Comparison of ENCODE assay signal across 15 cellular contexts in genomic region chr3:26963356-26963742, GRCh38.
DNase-seq lines count a peak whose midpoint lies in the region; ATAC-seq and TF ChIP-seq lines count a peak whose summit lies in the region.
"Had no signal": no experiment of that assay in that cellular context is flagged by ENCODE, and none has a peak within 500 bp of the region (broad histone marks: within the 10 kb centered on the region; RNA-seq: fewer than 3 reads in every experiment).

No MANE protein-coding gene starts in this region.

- no peaks in the 10 kb centered on the region for H3K4me1 Mint-ChIP-seq in HFFc6 (ENCODE audit: low read depth)
- H3K4me1 Mint-ChIP-seq: activated B cell treated with CpG ODN at 0.5 μM for 24 hours had no signal

- no CpG with 5 or more reads among the region's 5 CpGs for WGBS in mesendoderm (ENCODE audit: extremely low coverage, insufficient coverage, low lambda C conversion rate)
- WGBS in sigmoid colon, 2 donors = 90 to 95% methylated on average over 5 of the region's 5 CpGs
- 88 to 91% methylated on average over 5 of the region's 5 CpGs for WGBS in upper lobe of left lung, 2 donors

- H3K4me3 Mint-ChIP-seq in HFFc6 = no peak overlapping the region
- H3K4me3 Mint-ChIP-seq: activated B cell treated with CpG ODN at 0.5 μM for 24 hours, IgD-negative memory B cell had no signal

- no peak overlapping the region for H2AK5ac ChIP-seq in mesendoderm (ENCODE audit: low read length)

- H2BK5ac ChIP-seq in mesendoderm (ENCODE audit: low read length) = no peak overlapping the region

- TF ChIP-seq CTCF in HFFc6 (IDR thresholded peaks at IDR 0.05) = peak; percentile 16; the same call in 1 of the 2 replicates
- TF ChIP-seq CTCF in RWPE1 (conservative IDR thresholded peaks at IDR 0.05; ENCODE audit: low read depth) = 0 out of 2 replicates have a peak, but pooled peaks have one; percentile 10
- TF ChIP-seq CTCF in sigmoid colon (IDR thresholded peaks at IDR 0.05) = peak in 1 of 4 experiments; percentile 9
- no peak for TF ChIP-seq CTCF in upper lobe of left lung (IDR thresholded peaks at IDR 0.05)

- CTCF ChIA-PET in RWPE1 (lab: Yijun Ruan, JAX) = no interaction called here

- H3K56ac ChIP-seq in mesendoderm (ENCODE audit: low read length) = no peak overlapping the region

- H3K4me3 ChIP-seq in mesendoderm (ENCODE audit: low read length) = no peak overlapping the region
- H3K4me3 ChIP-seq in sigmoid colon = no peak overlapping the region
- H3K4me3 ChIP-seq in upper lobe of left lung = no peak overlapping the region
- H3K4me3 ChIP-seq: SJCRH30, spleen had no signal

- peaks cover 37% of the 10 kb centered on the region for H3K9me3 Mint-ChIP-seq in HFFc6

- H2BK120ac ChIP-seq in mesendoderm (ENCODE audit: low read depth, low read length) = no peak overlapping the region

- H3K9me3 ChIP-seq in sigmoid colon (peaks cover 0 to 4% (median 0%) of the 10 kb centered on the region in 4 donors), upper lobe of left lung (peaks cover 0 to 3% (median 0%) of the 10 kb centered on the region in 4 donors)
- H3K9me3 ChIP-seq: SJCRH30 had no signal

- no peak overlapping the region for H4K8ac ChIP-seq in mesendoderm (ENCODE audit: low read depth, low read length)

- no peak for TF ChIP-seq EP300 in sigmoid colon (IDR thresholded peaks at IDR 0.05)
- no peak for TF ChIP-seq EP300 in upper lobe of left lung (IDR thresholded peaks at IDR 0.05)

- H3K23ac ChIP-seq in mesendoderm (ENCODE audit: low read length) = no peak overlapping the region

- H3K4me1 ChIP-seq in mesendoderm (ENCODE audit: control insufficient read depth, low read depth, low read length) (no peaks in the 10 kb centered on the region), sigmoid colon (no peaks in the 10 kb centered on the region), upper lobe of left lung (no peaks in the 10 kb centered on the region)
- H3K4me1 ChIP-seq: spleen had no signal

- POLR2A ChIA-PET in RWPE1 (lab: Yijun Ruan, JAX; ENCODE audit: low non-redundant PET) = no interaction called here

- H3K4me2 ChIP-seq in mesendoderm (ENCODE audit: low read length) = no peak overlapping the region

- H3K36me3 Mint-ChIP-seq in HFFc6 (ENCODE audit: low read depth) = no peaks in the 10 kb centered on the region
- H3K36me3 Mint-ChIP-seq: IgD-negative memory B cell had no signal

- no peak overlapping the region for H3K4ac ChIP-seq in mesendoderm (ENCODE audit: low read depth, low read length)

- no peak for ATAC-seq in upper lobe of left lung (ENCODE audit: low FRiP score in 2 of 2)
- no peak for ATAC-seq in sciatic nerve

- H3K27me3 Mint-ChIP-seq in HFFc6 (ENCODE audit: insufficient read depth) = no peaks in the 10 kb centered on the region
- H3K27me3 Mint-ChIP-seq: activated B cell treated with CpG ODN at 0.5 μM for 24 hours, IgD-negative memory B cell had no signal

- no peak overlapping the region for H3K18ac ChIP-seq in mesendoderm (ENCODE audit: low read length)

- TF ChIP-seq POLR2A in sigmoid colon (IDR thresholded peaks at IDR 0.05) = no peak
- TF ChIP-seq POLR2A in upper lobe of left lung (IDR thresholded peaks at IDR 0.05) = no peak

- H2BK15ac ChIP-seq in mesendoderm (replicated peaks; ENCODE audit: low read depth) = no peak overlapping the region

- no peak overlapping the region for H3K27ac Mint-ChIP-seq in HFFc6
- H3K27ac Mint-ChIP-seq: activated B cell treated with CpG ODN at 0.5 μM for 24 hours, IgD-negative memory B cell had no signal

- no peaks in the 10 kb centered on the region for H3K79me2 ChIP-seq in mesendoderm (ENCODE audit: control insufficient read depth, insufficient read depth, low read length)

- no peaks in the 10 kb centered on the region for H3K79me1 ChIP-seq in mesendoderm (ENCODE audit: low read length)

- no peak overlapping the region for H4K5ac ChIP-seq in mesendoderm (ENCODE audit: low read length)

- DNase-seq in ELR (ENCODE audit: low read depth) (peak; percentile 4), HFFc6 (no peak), RWPE1 (ENCODE audit: low spot score) (no peak), mesendoderm (peak; percentile 16), sigmoid colon (no peak), NCI-H2107 treated with DMSO at 0.1 percent for 48 hours (lab: John Stamatoyannopoulos, UW; ENCODE audit: unreplicated experiment) (no peak), upper lobe of left lung (no peak), sciatic nerve (ENCODE audit: low spot score) (no peak)
- DNase-seq: activated B cell treated with CpG ODN at 0.5 μM for 24 hours, activated T-cell treated with anti-CD3 and anti-CD28 coated beads for 4 hours, foreskin fibroblast, NCI-H2081 treated with DMSO at 0.1 percent for 48 hours, spleen had no signal

- no peak overlapping the region for H3K9ac ChIP-seq in mesendoderm (ENCODE audit: low read length)

- H3K27me3 ChIP-seq in mesendoderm (ENCODE audit: insufficient read depth, low read length, poor library complexity) (no peaks in the 10 kb centered on the region), sigmoid colon (no peaks in the 10 kb centered on the region), upper lobe of left lung (no peaks in the 10 kb centered on the region)
- H3K27me3 ChIP-seq: SJCRH30, spleen had no signal

- no peak overlapping the region for H3K27ac ChIP-seq in RWPE1
- no peak overlapping the region for H3K27ac ChIP-seq in mesendoderm (ENCODE audit: low read depth, low read length)
- peak overlapping the region in 1 of 4 donors; percentile 23 for H3K27ac ChIP-seq in sigmoid colon
- no peak overlapping the region for H3K27ac ChIP-seq in upper lobe of left lung
- H3K27ac ChIP-seq: SJCRH30, spleen had no signal

- intact Hi-C loops in sigmoid colon (cut with DNase I) (no loop called here), sciatic nerve (cut with DNase I) (no loop called here)

- H3K36me3 ChIP-seq in mesendoderm (ENCODE audit: control insufficient read depth, insufficient read depth, low read length) = no peaks in the 10 kb centered on the region
- no peaks in the 10 kb centered on the region for H3K36me3 ChIP-seq in sigmoid colon
- H3K36me3 ChIP-seq in upper lobe of left lung = no peaks in the 10 kb centered on the region
- H3K36me3 ChIP-seq: SJCRH30, spleen had no signal

Comparison
In these comparisons a context has a peak if more than half of its experiments do, and no peak if none do; other contexts are left out.
1. DNase-seq: peak in ELR (single experiment) and mesendoderm (single experiment); none in HFFc6 (single experiment), RWPE1 (single experiment), sigmoid colon (single experiment), NCI-H2107 treated with DMSO at 0.1 percent for 48 hours (single experiment), upper lobe of left lung (0 of 2) and sciatic nerve (single experiment).
2. CTCF ChIP-seq: peak in HFFc6 (single experiment) and RWPE1 (single experiment); none in upper lobe of left lung (0 of 6).